11 cellular contexts compared by ENCODE assay signal in genomic region chrX:110210417-110211139, GRCh38.
DNase-seq lines count a peak whose midpoint lies in the region; TF ChIP-seq lines count a peak whose summit lies in the region.
"Had no signal": no experiment of that assay in that cellular context is flagged by ENCODE, and none has a peak within 500 bp of the region (broad histone marks: within the 10 kb centered on the region; RNA-seq: fewer than 3 reads in every experiment).

No MANE protein-coding gene starts in this region.

- H3K4me3 ChIP-seq in skeletal muscle satellite cell (ENCODE audit: low read length) (peak overlapping the region; percentile 31), Peyer's patch (no peak overlapping the region)
- H3K4me3 ChIP-seq: HAP-1 had no signal

- DNase-seq in NCI-H82 (lab: John Stamatoyannopoulos, UW) (peak; percentile 8), NCI-H82 treated with DMSO at 0.1 percent for 48 hours (lab: John Stamatoyannopoulos, UW; ENCODE audit: unreplicated experiment) (no peak), NCI-H524 (lab: John Stamatoyannopoulos, UW) (peak; percentile 44 to 82), dermis blood vessel endothelial cell (peak; percentile 66), Peyer's patch (no peak), KG1 (lab: John Stamatoyannopoulos, UW) (no peak)
- DNase-seq in activated T-cell treated with anti-CD3 and anti-CD28 coated beads, Interleukin-2, amount 50 U/mL, for 1 hour, result no peak
- DNase-seq: ACHN, Right ventricle myocardium superior had no signal

- H3K4me1 ChIP-seq in skeletal muscle satellite cell (ENCODE audit: control insufficient read depth, insufficient read depth, low read length) (peaks cover 10% of the 10 kb centered on the region), Peyer's patch (no peaks in the 10 kb centered on the region)

- H3K27ac ChIP-seq in Peyer's patch, result no peak overlapping the region

- TF ChIP-seq CTCF in Peyer's patch (IDR thresholded peaks at IDR 0.05), result no peak

- no peaks in the 10 kb centered on the region for H3K27me3 ChIP-seq in skeletal muscle satellite cell (ENCODE audit: control insufficient read depth, insufficient read depth, low read length)
- H3K27me3 ChIP-seq in Peyer's patch, result no peaks in the 10 kb centered on the region

- H3K36me3 ChIP-seq in skeletal muscle satellite cell (ENCODE audit: insufficient read depth, low read length), result no peaks in the 10 kb centered on the region
- no peaks in the 10 kb centered on the region for H3K36me3 ChIP-seq in Peyer's patch
- H3K36me3 ChIP-seq: HAP-1 had no signal

- peak overlapping the region; percentile 59 for H3K4me2 ChIP-seq in skeletal muscle satellite cell (ENCODE audit: low read length)

- no peak overlapping the region for H3K9ac ChIP-seq in skeletal muscle satellite cell (ENCODE audit: low read depth, low read length)

- TF ChIP-seq POLR2A in Peyer's patch (IDR thresholded peaks at IDR 0.05), result no peak

- H3K9me3 ChIP-seq in skeletal muscle satellite cell (replicated peaks; ENCODE audit: low read length), result no peaks in the 10 kb centered on the region
- H3K9me3 ChIP-seq in Peyer's patch, result no peaks in the 10 kb centered on the region
- H3K9me3 ChIP-seq: HAP-1 had no signal

Comparison
In these comparisons a context has a peak if more than half of its experiments do, and no peak if none do; other contexts are left out.
1. DNase-seq: peak in NCI-H82 (single experiment), NCI-H524 (2 of 2) and dermis blood vessel endothelial cell (single experiment); none in NCI-H82 treated with DMSO at 0.1 percent for 48 hours (single experiment), Peyer's patch (0 of 3), KG1 (single experiment) and activated T-cell treated with anti-CD3 and anti-CD28 coated beads, Interleukin-2, amount 50 U/mL, for 1 hour (single experiment).